ENCODE assay signal across 1 cellular context in the genomic region with DNA sequence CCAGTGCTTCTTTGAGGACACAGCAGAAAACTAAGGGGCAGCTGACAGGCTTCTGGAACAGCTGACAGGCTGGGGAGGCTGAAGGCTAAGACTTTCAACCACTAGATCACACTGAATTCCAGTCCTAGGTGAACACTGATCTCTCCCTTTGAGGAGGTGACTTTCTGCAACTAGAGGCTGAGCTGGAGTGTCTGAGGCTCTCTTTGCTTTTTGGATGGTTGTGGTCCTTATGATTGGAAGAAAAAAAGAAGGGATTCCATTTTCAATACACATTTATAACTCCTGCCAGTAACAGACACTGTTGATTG.
TF ChIP-seq lines count a peak whose summit lies in the region.

No MANE protein-coding gene starts in this region.

TF ChIP-seq in GM23338, 12 proteins besides CTCF, POLR2A, EP300 and RAD21 (continued from another document):
- TF ChIP-seq, protein P1, sequence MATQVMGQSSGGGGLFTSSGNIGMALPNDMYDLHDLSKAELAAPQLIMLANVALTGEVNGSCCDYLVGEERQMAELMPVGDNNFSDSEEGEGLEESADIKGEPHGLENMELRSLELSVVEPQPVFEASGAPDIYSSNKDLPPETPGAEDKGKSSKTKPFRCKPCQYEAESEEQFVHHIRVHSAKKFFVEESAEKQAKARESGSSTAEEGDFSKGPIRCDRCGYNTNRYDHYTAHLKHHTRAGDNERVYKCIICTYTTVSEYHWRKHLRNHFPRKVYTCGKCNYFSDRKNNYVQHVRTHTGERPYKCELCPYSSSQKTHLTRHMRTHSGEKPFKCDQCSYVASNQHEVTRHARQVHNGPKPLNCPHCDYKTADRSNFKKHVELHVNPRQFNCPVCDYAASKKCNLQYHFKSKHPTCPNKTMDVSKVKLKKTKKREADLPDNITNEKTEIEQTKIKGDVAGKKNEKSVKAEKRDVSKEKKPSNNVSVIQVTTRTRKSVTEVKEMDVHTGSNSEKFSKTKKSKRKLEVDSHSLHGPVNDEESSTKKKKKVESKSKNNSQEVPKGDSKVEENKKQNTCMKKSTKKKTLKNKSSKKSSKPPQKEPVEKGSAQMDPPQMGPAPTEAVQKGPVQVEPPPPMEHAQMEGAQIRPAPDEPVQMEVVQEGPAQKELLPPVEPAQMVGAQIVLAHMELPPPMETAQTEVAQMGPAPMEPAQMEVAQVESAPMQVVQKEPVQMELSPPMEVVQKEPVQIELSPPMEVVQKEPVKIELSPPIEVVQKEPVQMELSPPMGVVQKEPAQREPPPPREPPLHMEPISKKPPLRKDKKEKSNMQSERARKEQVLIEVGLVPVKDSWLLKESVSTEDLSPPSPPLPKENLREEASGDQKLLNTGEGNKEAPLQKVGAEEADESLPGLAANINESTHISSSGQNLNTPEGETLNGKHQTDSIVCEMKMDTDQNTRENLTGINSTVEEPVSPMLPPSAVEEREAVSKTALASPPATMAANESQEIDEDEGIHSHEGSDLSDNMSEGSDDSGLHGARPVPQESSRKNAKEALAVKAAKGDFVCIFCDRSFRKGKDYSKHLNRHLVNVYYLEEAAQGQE (IDR thresholded peaks at IDR 0.05; ENCODE audit: unreplicated experiment) = no peak
- TF ChIP-seq POLR2AphosphoS5 (IDR thresholded peaks at IDR 0.05; ENCODE audit: low read depth) (no peak), STAT1 (IDR thresholded peaks at IDR 0.05; ENCODE audit: unreplicated experiment) (no peak), EZH2 (IDR thresholded peaks at IDR 0.05; ENCODE audit: low read depth, unreplicated experiment) (no peak), CREB1 (CRISPR knock-in tag; IDR thresholded peaks at IDR 0.05; ENCODE audit: low read depth) (no peak), JUNB (IDR thresholded peaks at IDR 0.05; ENCODE audit: unreplicated experiment) (no peak), NANOG (IDR thresholded peaks at IDR 0.05; ENCODE audit: borderline replicate concordance) (no peak)
- TF ChIP-seq, protein P2, sequence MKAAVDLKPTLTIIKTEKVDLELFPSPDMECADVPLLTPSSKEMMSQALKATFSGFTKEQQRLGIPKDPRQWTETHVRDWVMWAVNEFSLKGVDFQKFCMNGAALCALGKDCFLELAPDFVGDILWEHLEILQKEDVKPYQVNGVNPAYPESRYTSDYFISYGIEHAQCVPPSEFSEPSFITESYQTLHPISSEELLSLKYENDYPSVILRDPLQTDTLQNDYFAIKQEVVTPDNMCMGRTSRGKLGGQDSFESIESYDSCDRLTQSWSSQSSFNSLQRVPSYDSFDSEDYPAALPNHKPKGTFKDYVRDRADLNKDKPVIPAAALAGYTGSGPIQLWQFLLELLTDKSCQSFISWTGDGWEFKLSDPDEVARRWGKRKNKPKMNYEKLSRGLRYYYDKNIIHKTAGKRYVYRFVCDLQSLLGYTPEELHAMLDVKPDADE (IDR thresholded peaks at IDR 0.05) = no peak
